ENCODE assay signal across 18 cellular contexts in the genomic region with DNA sequence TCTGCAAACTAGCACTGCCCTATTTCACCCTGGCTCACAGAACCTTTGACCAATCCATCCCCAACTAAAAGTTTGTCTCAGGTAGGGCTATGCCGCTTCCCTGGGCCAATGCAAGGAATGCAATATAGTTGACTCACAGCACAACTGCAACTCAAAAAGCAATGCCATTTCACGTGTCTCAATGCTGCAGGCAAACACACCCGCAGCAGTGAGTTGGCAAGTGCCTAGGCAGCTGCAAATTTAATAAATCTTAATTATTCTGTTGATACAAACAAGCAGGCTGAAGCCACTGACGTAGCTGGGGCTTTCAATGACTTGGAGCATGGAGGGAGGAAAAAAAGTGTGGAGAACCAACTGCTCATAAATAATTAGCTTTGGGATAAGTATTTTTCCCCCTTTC.
DNase-seq lines count a peak whose midpoint lies in the region; ATAC-seq and TF ChIP-seq lines count a peak whose summit lies in the region.
"Had no signal": no experiment of that assay in that cellular context is flagged by ENCODE, and none has a peak within 500 bp of the region (broad histone marks: within the 10 kb centered on the region; RNA-seq: fewer than 3 reads in every experiment).

No MANE protein-coding gene starts in this region.

- H4K20me1 ChIP-seq in BLaER1, result peaks cover 72% of the 10 kb centered on the region

- no peak for TF ChIP-seq CTCF in nephron (IDR thresholded peaks at IDR 0.05; ENCODE audit: unreplicated experiment in 3 of 3)

- no peak overlapping the region for H3K4me3 Mint-ChIP-seq in effector memory CD8-positive, alpha-beta T cell
- H3K4me3 Mint-ChIP-seq in nephron, result no peak overlapping the region
- H3K4me3 Mint-ChIP-seq in stimulated activated effector memory CD8-positive, alpha-beta T cell treated with anti-CD3 and anti-CD28 coated beads, Interleukin-12 subunit alpha, Interleukin-12 subunit beta, amount 100 ng/mL, for 72 hours, result no peak overlapping the region
- H3K4me3 Mint-ChIP-seq in CD4-positive, alpha-beta memory T cell, result no peak overlapping the region
- H3K4me3 Mint-ChIP-seq: CD4-positive, CD25-positive, alpha-beta regulatory T cell; GM23338 had no signal

- intact Hi-C loops in CD4-positive, alpha-beta memory T cell (cut with micrococcal nuclease), result no loop called here

- peaks cover 24% of the 10 kb centered on the region for H3K36me3 Mint-ChIP-seq in effector memory CD8-positive, alpha-beta T cell (ENCODE audit: insufficient read depth)
- no peaks in the 10 kb centered on the region for H3K36me3 Mint-ChIP-seq in nephron (ENCODE audit: low read depth)
- H3K36me3 Mint-ChIP-seq in stimulated activated effector memory CD8-positive, alpha-beta T cell treated with anti-CD3 and anti-CD28 coated beads, Interleukin-12 subunit alpha, Interleukin-12 subunit beta, amount 100 ng/mL, for 72 hours, result peaks cover 92% of the 10 kb centered on the region
- peaks cover 47 to 76% of the 10 kb centered on the region in 2 donors for H3K36me3 Mint-ChIP-seq in CD4-positive, alpha-beta memory T cell

- H3K4me2 ChIP-seq in BLaER1, result peak overlapping the region; percentile 40
- H3K4me2 ChIP-seq: A549, GM23338 had no signal

- POLR2A ChIA-PET in CD4-positive, alpha-beta memory T cell (lab: Charles Lee; ENCODE audit: partially characterized antibody), result interaction anchor here (1.3 kb wide), 1 partner anchor 95 kb away, joined by 4 read pairs; no protein-coding TSS in a partner anchor

- no peaks in the 10 kb centered on the region for H3K9me3 Mint-ChIP-seq in effector memory CD8-positive, alpha-beta T cell
- H3K9me3 Mint-ChIP-seq in nephron, result no peaks in the 10 kb centered on the region
- H3K9me3 Mint-ChIP-seq in stimulated activated effector memory CD8-positive, alpha-beta T cell treated with anti-CD3 and anti-CD28 coated beads, Interleukin-12 subunit alpha, Interleukin-12 subunit beta, amount 100 ng/mL, for 72 hours, result no peaks in the 10 kb centered on the region
- H3K9me3 Mint-ChIP-seq in CD4-positive, alpha-beta memory T cell, result no peaks in the 10 kb centered on the region

- peak overlapping the region; percentile 15 to 16 for H3K27ac Mint-ChIP-seq in effector memory CD8-positive, alpha-beta T cell
- H3K27ac Mint-ChIP-seq in nephron, result peak overlapping the region; percentile 33 to 57 (median 45)
- H3K27ac Mint-ChIP-seq in stimulated activated effector memory CD8-positive, alpha-beta T cell treated with anti-CD3 and anti-CD28 coated beads, Interleukin-12 subunit alpha, Interleukin-12 subunit beta, amount 100 ng/mL, for 72 hours, result peak overlapping the region; percentile 56
- peak overlapping the region in 1 of 7 donors; percentile 55 for H3K27ac Mint-ChIP-seq in CD4-positive, alpha-beta memory T cell
- H3K27ac Mint-ChIP-seq: GM23338 had no signal

- no peak overlapping the region for H3K4me3 ChIP-seq in BLaER1
- H3K4me3 ChIP-seq in CD4-positive, alpha-beta memory T cell (ENCODE audit: low read length in 2 of 2), result no peak overlapping the region
- H3K4me3 ChIP-seq: A549, GM23338, K562 had no signal

- peaks cover 0 to 9% of the 10 kb centered on the region in 2 donors for H3K4me1 Mint-ChIP-seq in effector memory CD8-positive, alpha-beta T cell (ENCODE audit: low read depth in 2 of 2)
- H3K4me1 Mint-ChIP-seq in nephron, result peaks cover 26% of the 10 kb centered on the region
- H3K4me1 Mint-ChIP-seq in stimulated activated effector memory CD8-positive, alpha-beta T cell treated with anti-CD3 and anti-CD28 coated beads, Interleukin-12 subunit alpha, Interleukin-12 subunit beta, amount 100 ng/mL, for 72 hours, result peaks cover 6% of the 10 kb centered on the region
- peaks cover 0 to 2% (median under 1%) of the 10 kb centered on the region in 4 donors for H3K4me1 Mint-ChIP-seq in CD4-positive, alpha-beta memory T cell
- H3K4me1 Mint-ChIP-seq: GM23338 had no signal

- peaks cover 8% of the 10 kb centered on the region for H3K9me3 ChIP-seq in BLaER1
- H3K9me3 ChIP-seq in CD4-positive, alpha-beta memory T cell (ENCODE audit: control insufficient read depth in 1 of 2, low read length in 2 of 2), result no peaks in the 10 kb centered on the region
- H3K9me3 ChIP-seq: A549 had no signal

- DNase-seq in effector memory CD8-positive, alpha-beta T cell, result no peak
- no peak for DNase-seq in stimulated activated effector memory CD8-positive, alpha-beta T cell treated with anti-CD3 and anti-CD28 coated beads, Interleukin-12 subunit alpha, Interleukin-12 subunit beta, amount 100 ng/mL, for 72 hours (ENCODE audit: low spot score in 2 of 2)
- DNase-seq in NK-92 (lab: John Stamatoyannopoulos, UW; ENCODE audit: unreplicated experiment) (no peak), AG08396 (ENCODE audit: low spot score) (no peak)
- no peak for DNase-seq in CD4-positive, alpha-beta memory T cell
- DNase-seq: C1 segment of cervical spinal cord; CD4-positive, CD25-positive, alpha-beta regulatory T cell; DMS153; DMS79; GDM1; HCEC 1CT; IMR-90 had no signal

- peaks cover 75% of the 10 kb centered on the region for H3K4me1 ChIP-seq in BLaER1
- no peaks in the 10 kb centered on the region for H3K4me1 ChIP-seq in CD4-positive, alpha-beta memory T cell (ENCODE audit: insufficient read depth, low read length)
- H3K4me1 ChIP-seq: A549 had no signal

- H3K27me3 ChIP-seq in BLaER1, result no peaks in the 10 kb centered on the region
- H3K27me3 ChIP-seq in CD4-positive, alpha-beta memory T cell (ENCODE audit: insufficient read depth, low read length), result no peaks in the 10 kb centered on the region

- H3K27me3 Mint-ChIP-seq in effector memory CD8-positive, alpha-beta T cell, result no peaks in the 10 kb centered on the region
- H3K27me3 Mint-ChIP-seq in nephron (ENCODE audit: low read depth), result no peaks in the 10 kb centered on the region
- H3K27me3 Mint-ChIP-seq in CD4-positive, alpha-beta memory T cell, result no peaks in the 10 kb centered on the region
- H3K27me3 Mint-ChIP-seq: CD4-positive, CD25-positive, alpha-beta regulatory T cell had no signal

- 0 out of 2 replicates have a peak overlapping the region, but pooled peaks have one; percentile 27 for H3K27ac ChIP-seq in BLaER1
- no peak overlapping the region for H3K27ac ChIP-seq in CD4-positive, alpha-beta memory T cell (ENCODE audit: low read depth, low read length)
- H3K27ac ChIP-seq: 22Rv1, A549 had no signal

- no peak for ATAC-seq in effector memory CD8-positive, alpha-beta T cell (replicated peaks)
- no peak for ATAC-seq in stimulated activated effector memory CD8-positive, alpha-beta T cell treated with anti-CD3 and anti-CD28 coated beads, Interleukin-12 subunit alpha, Interleukin-12 subunit beta, amount 100 ng/mL, for 72 hours
- ATAC-seq: A549, GM23338, K562 had no signal

- H3K36me3 ChIP-seq in BLaER1, result peaks cover 88% of the 10 kb centered on the region
- H3K36me3 ChIP-seq in CD4-positive, alpha-beta memory T cell (ENCODE audit: insufficient read depth, low read length), result peaks cover 44% of the 10 kb centered on the region

- H3K9ac ChIP-seq in BLaER1, result no peak overlapping the region

- CTCF ChIA-PET in CD4-positive, alpha-beta memory T cell (lab: Charles Lee; ENCODE audit: partially characterized antibody), result interaction anchor here (1.0 to 5.6 kb wide), 6 partner anchors 14 to 345 kb away, joined by 3 to 47 read pairs (median 7); no protein-coding TSS in a partner anchor
